ENCODE assay signal across 8 cellular contexts in the genomic region with DNA sequence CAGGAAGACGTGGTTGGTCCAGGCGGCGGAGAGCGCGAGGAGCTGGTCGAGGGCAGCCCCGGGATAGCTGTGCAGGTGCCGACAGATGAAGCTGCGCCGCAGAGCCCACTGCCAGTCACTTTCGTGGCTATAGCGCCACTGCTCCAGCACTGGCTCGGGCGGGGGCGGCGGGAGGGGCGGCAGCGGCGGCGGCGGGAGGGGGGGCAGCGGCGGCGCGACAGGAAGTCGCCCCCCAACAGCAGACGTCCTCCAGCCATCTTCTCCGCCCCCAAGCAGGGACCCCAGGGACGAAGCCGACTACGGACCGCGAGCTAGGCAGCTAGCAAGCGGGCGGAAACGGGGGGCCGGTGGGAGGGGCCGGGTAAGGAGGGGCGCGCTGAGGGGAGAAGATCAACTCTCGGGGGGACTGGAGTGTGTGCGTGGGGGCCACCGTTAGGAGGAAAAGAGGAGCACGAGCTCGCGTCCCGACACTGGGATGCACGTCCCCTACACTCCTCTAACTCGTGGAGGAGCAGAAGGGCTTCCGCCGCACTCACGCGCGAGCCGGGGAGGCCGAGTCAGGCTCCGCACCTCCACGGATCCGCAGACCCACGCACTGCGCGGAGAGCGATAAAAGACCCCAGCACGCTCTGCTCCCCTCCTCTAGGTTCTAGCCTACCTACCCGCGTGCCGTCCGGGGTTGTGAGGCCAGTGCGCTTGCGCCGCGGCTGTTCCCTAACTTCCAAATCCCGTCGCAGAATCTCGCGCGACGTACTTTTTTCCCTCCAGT. TPM values are rescaled to one million over a fixed set of nuclear protein-coding genes. Genes with fewer than 3 reads are reported as not detected.
DNase-seq lines count a peak whose midpoint lies in the region; ATAC-seq and TF ChIP-seq lines count a peak whose summit lies in the region.

A gene (minus strand): TSS at position 686 of the 769 bp plus-strand sequence.

- intact Hi-C loops in CD4-positive, alpha-beta memory T cell (cut with micrococcal nuclease): loop anchor here (1.0 to 5.0 kb wide), 5 partner anchors 32 to 265 kb away; a partner anchor contains a TSS

- peak within 1 kb of the TSS; percentile 73 to 84 for H3K4me3 ChIP-seq in CD4-positive, alpha-beta memory T cell (ENCODE audit: low read length in 2 of 2)
- H3K4me3 ChIP-seq in HL-60 (replicated peaks; ENCODE audit: insufficient read depth, low read length) (peak within 1 kb of the TSS; percentile 86), NT2/D1 (ENCODE audit: insufficient read length, low read depth) (peak within 1 kb of the TSS; percentile 100)

- peaks cover 7 to 15% of the 10 kb centered on the region in 2 donors for H3K36me3 Mint-ChIP-seq in CD4-positive, alpha-beta memory T cell

- H3K27ac ChIP-seq in CD4-positive, alpha-beta memory T cell (ENCODE audit: low read depth, low read length): peak within 1 kb of the TSS; percentile 85
- H3K27ac ChIP-seq in HL-60 (replicated peaks): peak within 1 kb of the TSS; percentile 90

- H3K9me3 Mint-ChIP-seq in CD4-positive, alpha-beta memory T cell: peaks cover 0 to 5% (median 0%) of the 10 kb centered on the region in 8 donors

- no peaks in the 10 kb centered on the region for H3K9me3 ChIP-seq in CD4-positive, alpha-beta memory T cell (ENCODE audit: control insufficient read depth in 1 of 2, low read length in 2 of 2)
- no peaks in the 10 kb centered on the region for H3K9me3 ChIP-seq in NT2/D1 (ENCODE audit: insufficient read depth, low read length)

- no peaks in the 10 kb centered on the region for H3K27me3 ChIP-seq in CD4-positive, alpha-beta memory T cell (ENCODE audit: insufficient read depth, low read length)
- no peaks in the 10 kb centered on the region for H3K27me3 ChIP-seq in HL-60 (ENCODE audit: insufficient read depth, poor library complexity, severe bottlenecking)
- H3K27me3 ChIP-seq in NT2/D1 (ENCODE audit: insufficient read depth, insufficient read length): no peaks in the 10 kb centered on the region

- H3K27ac Mint-ChIP-seq in CD4-positive, alpha-beta memory T cell: peak within 1 kb of the TSS; percentile 93 to 99 (median 99)

- peak; percentile 93 for TF ChIP-seq POLR2A in erythroblast (IDR thresholded peaks at IDR 0.05; ENCODE audit: low read length)

- H3K27me3 Mint-ChIP-seq in CD4-positive, alpha-beta memory T cell: no peaks in the 10 kb centered on the region

- peak within 1 kb of the TSS; percentile 91 to 97 (median 95) for H3K4me3 Mint-ChIP-seq in CD4-positive, alpha-beta memory T cell

- H3K4me1 Mint-ChIP-seq in CD4-positive, alpha-beta memory T cell: peaks cover 10 to 46% (median 28%) of the 10 kb centered on the region in 4 donors

- H3K4me1 ChIP-seq in CD4-positive, alpha-beta memory T cell (ENCODE audit: insufficient read depth, low read length): peaks cover 26% of the 10 kb centered on the region
- no peaks in the 10 kb centered on the region for H3K4me1 ChIP-seq in NT2/D1 (ENCODE audit: insufficient read depth, insufficient read length)

- no peak for TF ChIP-seq CTCF in HL-60 (IDR thresholded peaks at IDR 0.05; ENCODE audit: insufficient read depth, low read length)

- ATAC-seq in GM19463 (IDR thresholded peaks at IDR 0.05; ENCODE audit: unreplicated experiment): peak; percentile 78

- CTCF ChIA-PET in CD4-positive, alpha-beta memory T cell (lab: Charles Lee; ENCODE audit: partially characterized antibody): interaction anchor here (1.0 to 1.3 kb wide), 5 partner anchors 85 to 282 kb away, joined by 3 to 4 read pairs (median 3); a partner anchor contains a TSS

- no peaks in the 10 kb centered on the region for H3K36me3 ChIP-seq in CD4-positive, alpha-beta memory T cell (ENCODE audit: insufficient read depth, low read length)
- peaks cover 22% of the 10 kb centered on the region for H3K36me3 ChIP-seq in NT2/D1 (ENCODE audit: insufficient read depth, insufficient read length, low read length)

- peak; percentile 87 to 94 (median 89) for DNase-seq in CD4-positive, alpha-beta memory T cell
- DNase-seq in HL-60 (ENCODE audit: low read depth in 1 of 2, low spot score in 1 of 2) (peak; percentile 76 to 93), NT2/D1 (ENCODE audit: low read depth, low spot score) (peak; percentile 93), activated T-cell treated with anti-CD3 and anti-CD28 coated beads for 48 hours (ENCODE audit: low read depth) (peak; percentile 83), erythroblast (lab: John Stamatoyannopoulos, UW) (peak; percentile 93 to 95), myocyte (ENCODE audit: low read depth) (peak; percentile 94)
- peak; percentile 64 to 82 for DNase-seq in stimulated activated CD8-positive, alpha-beta memory T cell treated with anti-CD3 and anti-CD28 coated beads, Interleukin-7, amount 100 ng/mL, for 48 hours (ENCODE audit: extremely low read depth in 1 of 2, low read depth in 1 of 2)

- peak within 1 kb of the TSS; percentile 100 for H3K9ac ChIP-seq in NT2/D1 (ENCODE audit: insufficient read length, low read depth)

- POLR2A ChIA-PET in CD4-positive, alpha-beta memory T cell (lab: Charles Lee; ENCODE audit: partially characterized antibody): interaction anchor here (0.6 to 4.1 kb wide), 20 partner anchors 10 to 369 kb away, joined by 3 to 34 read pairs (median 4); a partner anchor contains a TSS

RNA-seq across cellular contexts. Expression of the gene that starts here (rescaled TPM):
- total RNA-seq in CD4-positive, alpha-beta memory T cell: 10 to 100 TPM; 13.0 to 14.2 TPM
- 1 to 10 TPM; 5.6 to 7.3 TPM for polyA plus RNA-seq in CD4-positive, alpha-beta memory T cell
- 5.0 and 5.5 TPM in 2 replicates for total RNA-seq in myocyte
- polyA plus RNA-seq in myocyte (2012): 5.4 TPM

Comparison
In these comparisons a context has a peak if more than half of its experiments do, and no peak if none do; other contexts are left out.
1. Peak in every context shown above with its lines: DNase-seq, ATAC-seq, H3K4me3 ChIP-seq and H3K27ac ChIP-seq.